24 cellular contexts compared by ENCODE assay signal in genomic region chr18:8117008-8117376, GRCh38.
DNase-seq lines count a peak whose midpoint lies in the region; ATAC-seq, FAIRE-seq and TF ChIP-seq lines count a peak whose summit lies in the region.
"Had no signal": no experiment of that assay in that cellular context is flagged by ENCODE, and none has a peak within 500 bp of the region (broad histone marks: within the 10 kb centered on the region; RNA-seq: fewer than 3 reads in every experiment).

No MANE protein-coding gene starts in this region.

- H2AFZ ChIP-seq in IMR-90 (replicated peaks; ENCODE audit: low read length, poor library complexity): no peak overlapping the region

- POLR2A ChIA-PET in IMR-90 (lab: Charles Lee; ENCODE audit: unreplicated experiment) (no interaction called here), HEK293T (lab: Yijun Ruan, JAX) (no interaction called here)

- H2BK20ac ChIP-seq in IMR-90 (ENCODE audit: low read depth, low read length): peak overlapping the region; percentile 30; the same call in 1 of the 2 replicates

- H3K27ac ChIP-seq in IMR-90 (ENCODE audit: insufficient read depth, low read length) (peak overlapping the region; percentile 54; the same call in 1 of the 2 replicates), subcutaneous abdominal adipose tissue (ENCODE audit: low read depth, low read length) (peak overlapping the region; percentile 49), small intestine (ENCODE audit: low read depth in 1 of 2, low read length in 1 of 2) (no peak overlapping the region)
- H3K27ac ChIP-seq: prostate gland, thoracic aorta had no signal

- no peak overlapping the region for H2BK15ac ChIP-seq in IMR-90 (ENCODE audit: low read depth, low read length)

- no peaks in the 10 kb centered on the region for H3K9me3 ChIP-seq in IMR-90 (ENCODE audit: control insufficient read depth, insufficient read depth, low read length)
- H3K9me3 ChIP-seq in subcutaneous abdominal adipose tissue (ENCODE audit: control insufficient read depth in 5 of 5, low read length in 5 of 5): no peaks in the 10 kb centered on the region
- H3K9me3 ChIP-seq in small intestine (ENCODE audit: control insufficient read depth, low read depth): no peaks in the 10 kb centered on the region
- H3K9me3 ChIP-seq: prostate gland, thoracic aorta had no signal

- H3K9ac ChIP-seq in IMR-90 (ENCODE audit: low read depth, low read length) (no peak overlapping the region), subcutaneous abdominal adipose tissue (ENCODE audit: low read length in 5 of 5) (peak overlapping the region in 1 of 5 donors; percentile 6)

- intact Hi-C loops in IMR-90 (cut with micrococcal nuclease): no loop called here

- ATAC-seq in IMR-90 (ENCODE audit: low read depth) (peak; percentile 62), left lobe of liver (peak; percentile 68), HG02642 (IDR thresholded peaks at IDR 0.05; ENCODE audit: poor library complexity, unreplicated experiment) (no peak)
- ATAC-seq: CD8-positive, alpha-beta T cell; left ventricle myocardium superior; stimulated activated naive B cell treated with anti-CD40 and anti-IgM and Interleukin-4, amounts not matched to agents 10 μg/mL and 1 μg/mL and 100 μg/mL, for 72 hours had no signal

- H3K56ac ChIP-seq in IMR-90 (ENCODE audit: extremely low read depth, insufficient read depth, low read length): no peak overlapping the region

- peak overlapping the region; percentile 26; the same call in 1 of the 2 replicates for H3K23ac ChIP-seq in IMR-90 (ENCODE audit: low read depth, low read length)

- BruUV-seq in IMR-90 (replicated peaks; lab: Mats Ljungman, UMichigan): no TSS peak

- no peaks in the 10 kb centered on the region for H3K27me3 ChIP-seq in IMR-90 (ENCODE audit: control insufficient read depth, insufficient read depth, low read length)
- H3K27me3 ChIP-seq in subcutaneous abdominal adipose tissue (ENCODE audit: control insufficient read depth in 5 of 5, insufficient read depth in 4 of 5, low read length in 5 of 5): no peaks in the 10 kb centered on the region
- H3K27me3 ChIP-seq in small intestine (ENCODE audit: control insufficient read depth in 2 of 2, insufficient read depth in 2 of 2, low read length in 2 of 2): no peaks in the 10 kb centered on the region

- H3K9me1 ChIP-seq in IMR-90 (ENCODE audit: insufficient read depth, low read length): no peaks in the 10 kb centered on the region

- peak; percentile 51 for DNase-seq in IMR-90
- DNase-seq in choroid plexus epithelial cell (ENCODE audit: low read depth): peak; percentile 63
- DNase-seq in left lobe of liver (ENCODE audit: low spot score): no peak
- DNase-seq in small intestine: no peak
- DNase-seq in HEK293T (ENCODE audit: extremely low spot score): no peak
- DNase-seq: activated B cell treated with CpG ODN at 0.5 μM for 24 hours; activated CD4-positive, alpha-beta memory T cell treated with anti-CD3 and anti-CD28 coated beads for 36 hours; activated effector memory CD4-positive, alpha-beta T cell treated with anti-CD3 and anti-CD28 coated beads, Interleukin-2, amount 50 U/mL, for 16 hours; caudate nucleus; CD8-positive, alpha-beta T cell; GF-D8; Karpas-422; left ventricle myocardium superior; NCI-H1048; NCI-H187 treated with DMSO at 0.1 percent for 48 hours; NCI-H2227 treated with DMSO at 0.1 percent for 48 hours; NCI-H774; stimulated activated naive B cell treated with anti-CD40 and anti-IgM and Interleukin-4, amounts not matched to agents 10 μg/mL and 1 μg/mL and 100 μg/mL, for 72 hours; T-helper 9 cell had no signal

- no peak for TF ChIP-seq CTCF in IMR-90 (conservative IDR thresholded peaks at IDR 0.05; ENCODE audit: low read depth, low read length)
- TF ChIP-seq CTCF in choroid plexus epithelial cell (conservative IDR thresholded peaks at IDR 0.05; ENCODE audit: low read depth, low read length): no peak

- TF ChIP-seq POLR2A in IMR-90 (IDR thresholded peaks at IDR 0.05; ENCODE audit: low read depth, low read length): no peak

- H4K5ac ChIP-seq in IMR-90 (ENCODE audit: low read depth, low read length): no peak overlapping the region

- peak overlapping the region in 1 of 2 experiments; percentile 67; a peak in 2 of 4 replicates for H4K8ac ChIP-seq in IMR-90 (ENCODE audit: low read depth in 2 of 2, low read length in 2 of 2)

- WGBS in IMR-90 (ENCODE audit: extremely low coverage in 2 of 2, insufficient read length in 1 of 2), 2 experiments: no CpG with 5 or more reads among the region's 2 CpGs
- WGBS in small intestine, 3 donors: 82 to 89% (median 84%) methylated on average over 2 of the region's 2 CpGs

- H3K4ac ChIP-seq in IMR-90 (ENCODE audit: low read depth, low read length): peak overlapping the region; percentile 24; the same call in 1 of the 2 replicates

- 0 out of 2 replicates have a peak overlapping the region, but pooled peaks have one; percentile 14 for H3K4me2 ChIP-seq in IMR-90 (ENCODE audit: low read depth, low read length)

- CTCF ChIA-PET in IMR-90 (lab: Yijun Ruan, JAX): no interaction called here
- CTCF ChIA-PET in HEK293T (lab: Yijun Ruan, JAX): interaction anchor here (0.7 kb wide), 1 partner anchor 382 kb away, joined by 4 read pairs; no protein-coding TSS in a partner anchor

- peaks cover 3% of the 10 kb centered on the region; the same call in 1 of the 2 replicates for H4K20me1 ChIP-seq in IMR-90 (ENCODE audit: insufficient read depth, low read length)

- 0 out of 2 replicates have a peak overlapping the region, but pooled peaks have one; percentile 35 for H2AK5ac ChIP-seq in IMR-90 (ENCODE audit: low read depth, low read length)

- H3K14ac ChIP-seq in IMR-90 (replicated peaks; ENCODE audit: low read depth, low read length): peak overlapping the region; percentile 18

- FAIRE-seq in small intestine (lab: Jason Lieb, UNC): no peak

- no peak for TF ChIP-seq RAD21 in IMR-90 (IDR thresholded peaks at IDR 0.05; ENCODE audit: low read length)

- in situ Hi-C loops in IMR-90 (cut with MboI; ENCODE audit: low sequenced_read_pairs): no loop called here

- H3K79me1 ChIP-seq in IMR-90 (ENCODE audit: low read depth in 1 of 2, low read length in 2 of 2): no peaks in the 10 kb centered on the region

- peak overlapping the region; percentile 24; the same call in 1 of the 2 replicates for H3K18ac ChIP-seq in IMR-90 (ENCODE audit: low read depth, low read length)

- peak overlapping the region; percentile 60 for H2BK120ac ChIP-seq in IMR-90 (ENCODE audit: low read depth, low read length)

- dilution Hi-C loops in IMR-90 (cut with HindIII; ENCODE audit: low sequenced_read_pairs, unreplicated experiment): no loop called here

- H3K4me1 ChIP-seq in IMR-90 (ENCODE audit: control insufficient read depth, insufficient read depth, low read length) (peaks cover under 1% of the 10 kb centered on the region; the same call in 1 of the 2 replicates), subcutaneous abdominal adipose tissue (ENCODE audit: control insufficient read depth in 5 of 5, insufficient read depth in 5 of 5, low read length in 5 of 5) (peaks cover 0 to 21% (median 3%) of the 10 kb centered on the region in 5 donors), small intestine (ENCODE audit: control insufficient read depth in 2 of 2, insufficient read depth in 1 of 2, low read depth in 1 of 2, low read length in 1 of 2) (no peaks in the 10 kb centered on the region)
- H3K4me1 ChIP-seq: prostate gland had no signal

- H2BK5ac ChIP-seq in IMR-90 (ENCODE audit: low read depth, low read length, poor library complexity, severe bottlenecking): peak overlapping the region; percentile 91

- no peak overlapping the region for H4K91ac ChIP-seq in IMR-90 (ENCODE audit: insufficient read depth, low read depth, low read length)

- no peak overlapping the region for H2AK9ac ChIP-seq in IMR-90 (replicated peaks; ENCODE audit: low read depth, low read length, poor library complexity)

- H3K36me3 ChIP-seq in IMR-90 (ENCODE audit: control insufficient read depth, insufficient read depth, low read length) (no peaks in the 10 kb centered on the region; the same call in 1 of the 2 replicates), subcutaneous abdominal adipose tissue (ENCODE audit: control insufficient read depth in 5 of 5, insufficient read depth in 5 of 5, low read length in 5 of 5) (peaks cover 0 to 6% (median 0%) of the 10 kb centered on the region in 5 donors), small intestine (ENCODE audit: control insufficient read depth in 2 of 2, insufficient read depth in 2 of 2, low read length in 2 of 2) (no peaks in the 10 kb centered on the region)
- H3K36me3 ChIP-seq: prostate gland, thoracic aorta had no signal

- no peak overlapping the region for H3K4me3 ChIP-seq in IMR-90 (ENCODE audit: insufficient read depth, low read depth, low read length)
- no peak overlapping the region for H3K4me3 ChIP-seq in choroid plexus epithelial cell (ENCODE audit: low read depth, low read length)
- H3K4me3 ChIP-seq in subcutaneous abdominal adipose tissue (ENCODE audit: low read depth in 1 of 5, low read length in 5 of 5): no peak overlapping the region
- no peak overlapping the region for H3K4me3 ChIP-seq in small intestine (ENCODE audit: low read depth in 1 of 2, low read length in 2 of 2)
- H3K4me3 ChIP-seq: prostate gland, skin epidermis, thoracic aorta had no signal

TF ChIP-seq in IMR-90, 13 proteins besides CTCF, POLR2A, EP300 and RAD21:
- TF ChIP-seq CEBPB (IDR thresholded peaks at IDR 0.05; ENCODE audit: low read depth, low read length) (peak; percentile 73), SMC3 (IDR thresholded peaks at IDR 0.05; ENCODE audit: low read depth, low read length) (no peak)

TF ChIP-seq in HEK293T, 16 proteins besides CTCF, POLR2A, EP300 and RAD21:
- TF ChIP-seq FOXA1 (IDR thresholded peaks at IDR 0.05) (no peak), HDGF (IDR thresholded peaks at IDR 0.05; ENCODE audit: borderline replicate concordance) (no peak), SP1 (IDR thresholded peaks at IDR 0.05) (no peak), FOXK2 (IDR thresholded peaks at IDR 0.05) (no peak), ARNT (IDR thresholded peaks at IDR 0.05) (no peak), FOXM1 (IDR thresholded peaks at IDR 0.05; ENCODE audit: borderline replicate concordance) (no peak), LEF1 (IDR thresholded peaks at IDR 0.05; ENCODE audit: borderline replicate concordance) (no peak), SUZ12 (IDR thresholded peaks at IDR 0.05) (no peak), CTBP1 (IDR thresholded peaks at IDR 0.05; ENCODE audit: borderline replicate concordance) (no peak), ELF4 (IDR thresholded peaks at IDR 0.05) (no peak)
- TF ChIP-seq, protein P1, sequence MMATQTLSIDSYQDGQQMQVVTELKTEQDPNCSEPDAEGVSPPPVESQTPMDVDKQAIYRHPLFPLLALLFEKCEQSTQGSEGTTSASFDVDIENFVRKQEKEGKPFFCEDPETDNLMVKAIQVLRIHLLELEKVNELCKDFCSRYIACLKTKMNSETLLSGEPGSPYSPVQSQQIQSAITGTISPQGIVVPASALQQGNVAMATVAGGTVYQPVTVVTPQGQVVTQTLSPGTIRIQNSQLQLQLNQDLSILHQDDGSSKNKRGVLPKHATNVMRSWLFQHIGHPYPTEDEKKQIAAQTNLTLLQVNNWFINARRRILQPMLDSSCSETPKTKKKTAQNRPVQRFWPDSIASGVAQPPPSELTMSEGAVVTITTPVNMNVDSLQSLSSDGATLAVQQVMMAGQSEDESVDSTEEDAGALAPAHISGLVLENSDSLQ (IDR thresholded peaks at IDR 0.05): no peak

Comparison
In these comparisons a context has a peak if more than half of its experiments do, and no peak if none do; other contexts are left out.
1. DNase-seq: peak in IMR-90 (single experiment) and choroid plexus epithelial cell (single experiment); none in left lobe of liver (single experiment), small intestine (single experiment) and HEK293T (single experiment).
2. H3K27ac ChIP-seq: peak in IMR-90 (single experiment) and subcutaneous abdominal adipose tissue (single experiment); none in small intestine (0 of 2).